ENCODE assay signal across 8 cellular contexts in the genomic region with DNA sequence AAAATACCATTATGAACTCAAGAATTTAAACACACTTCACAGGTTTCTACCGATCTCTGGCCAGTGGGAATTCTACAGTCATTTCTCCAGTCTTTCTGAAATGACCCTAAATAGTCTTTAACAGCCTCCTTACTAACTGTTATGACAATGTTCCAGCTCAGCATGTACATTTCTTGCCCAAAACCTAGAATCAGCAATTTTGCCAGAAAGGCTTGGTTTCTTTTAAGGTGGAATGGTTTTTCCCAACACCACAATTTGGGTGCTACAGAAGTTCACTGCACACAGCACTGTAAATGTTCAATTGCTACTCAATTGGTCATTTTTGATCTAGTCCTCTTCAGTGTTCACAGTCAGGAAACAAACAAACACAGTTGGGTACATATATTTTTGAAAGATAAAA.
"Had no signal": no experiment of that assay in that cellular context is flagged by ENCODE, and none has a peak within 500 bp of the region (broad histone marks: within the 10 kb centered on the region; RNA-seq: fewer than 3 reads in every experiment).

No MANE protein-coding gene starts in this region.

- FAIRE-seq: G401.6, GM12878, GM12891, GM12892, GM18507, GM19239 had no signal

- ATAC-seq: GM12878 had no signal

- H3K4me3 ChIP-seq: GM12878 had no signal

- DNase-seq: GDM1, GF-D8 had no signal
